9 cellular contexts compared by ENCODE assay signal in genomic region chr4:114132830-114133229, GRCh38.
DNase-seq lines count a peak whose midpoint lies in the region; ATAC-seq and TF ChIP-seq lines count a peak whose summit lies in the region.
"Had no signal": no experiment of that assay in that cellular context is flagged by ENCODE, and none has a peak within 500 bp of the region (broad histone marks: within the 10 kb centered on the region; RNA-seq: fewer than 3 reads in every experiment).

No MANE protein-coding gene starts in this region.

- H3K79me2 ChIP-seq in Loucy (ENCODE audit: insufficient read depth, low read length), result no peaks in the 10 kb centered on the region

- ATAC-seq in GM21367 (IDR thresholded peaks at IDR 0.05; ENCODE audit: unreplicated experiment), result peak; percentile 83
- no peak for ATAC-seq in HG03442 (IDR thresholded peaks at IDR 0.05; ENCODE audit: unreplicated experiment)
- ATAC-seq in GM21447 (IDR thresholded peaks at IDR 0.05; ENCODE audit: unreplicated experiment), result no peak

- no peak overlapping the region for H3K4me3 Mint-ChIP-seq in glutamatergic neuron (ENCODE audit: unreplicated experiment)
- H3K4me3 Mint-ChIP-seq: activated T-cell treated with anti-CD3 and anti-CD28 coated beads, Interleukin-2, amount 50 U/mL, for 4 hours had no signal

- H3K9me3 Mint-ChIP-seq in glutamatergic neuron (ENCODE audit: unreplicated experiment), result no peaks in the 10 kb centered on the region
- H3K9me3 Mint-ChIP-seq: activated T-cell treated with anti-CD3 and anti-CD28 coated beads, Interleukin-2, amount 50 U/mL, for 4 hours had no signal

- TF ChIP-seq CTCF in Loucy (conservative IDR thresholded peaks at IDR 0.05; ENCODE audit: low read length) (peak; percentile 66), glutamatergic neuron (IDR thresholded peaks at IDR 0.05; ENCODE audit: partially characterized antibody, unreplicated experiment) (peak; percentile 52), spleen (IDR thresholded peaks at IDR 0.05 in 8 of 11, conservative IDR thresholded peaks at IDR 0.05 in 3 of 11) (peak in 2 of 11 experiments; percentile 7 to 25), tibial artery (IDR thresholded peaks at IDR 0.05) (no peak)

- no peak overlapping the region for H3K9ac ChIP-seq in Loucy (ENCODE audit: low read depth, low read length, poor library complexity, severe bottlenecking)

- no peak for TF ChIP-seq POLR2A in spleen (IDR thresholded peaks at IDR 0.05)

- no peak overlapping the region for H3K4me3 ChIP-seq in Loucy (ENCODE audit: low read length, poor library complexity, severe bottlenecking)
- H3K4me3 ChIP-seq in spleen, result no peak overlapping the region
- H3K4me3 ChIP-seq in tibial artery, result no peak overlapping the region

- H3K27me3 ChIP-seq in Loucy (ENCODE audit: insufficient read depth, low read length, poor library complexity, severe bottlenecking) (no peaks in the 10 kb centered on the region), spleen (replicated peaks in 1 of 7) (no peaks in the 10 kb centered on the region), tibial artery (no peaks in the 10 kb centered on the region)

- H3K9me2 ChIP-seq in Loucy (replicated peaks; ENCODE audit: low read depth, low read length), result no peaks in the 10 kb centered on the region

- H3K36me3 ChIP-seq in Loucy (ENCODE audit: insufficient read depth, low read length) (no peaks in the 10 kb centered on the region), spleen (no peaks in the 10 kb centered on the region), tibial artery (no peaks in the 10 kb centered on the region)

- intact Hi-C loops in spleen (cut with DNase I; ENCODE audit: low total_unique reads) (no loop called here), tibial artery (cut with DNase I; ENCODE audit: low total_unique reads) (no loop called here)

- H3K4me1 ChIP-seq in Loucy (ENCODE audit: insufficient read depth, low read length, poor library complexity, severe bottlenecking) (peaks cover 16% of the 10 kb centered on the region), spleen (no peaks in the 10 kb centered on the region), tibial artery (no peaks in the 10 kb centered on the region)

- no peaks in the 10 kb centered on the region for H4K20me1 ChIP-seq in Loucy (ENCODE audit: insufficient read depth, low read length, poor library complexity, severe bottlenecking)

- no peaks in the 10 kb centered on the region for H3K4me1 Mint-ChIP-seq in glutamatergic neuron (ENCODE audit: low read depth, unreplicated experiment)

- H3K4me2 ChIP-seq in Loucy (ENCODE audit: low read depth, low read length, poor library complexity, severe bottlenecking), result no peak overlapping the region

- no peaks in the 10 kb centered on the region for H3F3A ChIP-seq in Loucy (ENCODE audit: low read depth)

- H3K27ac ChIP-seq in spleen, result no peak overlapping the region
- H3K27ac ChIP-seq in tibial artery, result no peak overlapping the region

- 51 to 89% (median 78%) methylated on average over 2 of the region's 2 CpGs for WGBS in spleen, 5 donors

- no peaks in the 10 kb centered on the region for H3K36me3 Mint-ChIP-seq in glutamatergic neuron (ENCODE audit: unreplicated experiment)

- H3K9me3 ChIP-seq in Loucy (ENCODE audit: insufficient read depth, low read depth, low read length), result no peaks in the 10 kb centered on the region
- no peaks in the 10 kb centered on the region for H3K9me3 ChIP-seq in spleen
- no peaks in the 10 kb centered on the region for H3K9me3 ChIP-seq in tibial artery

- DNase-seq in D341Med (ENCODE audit: low spot score) (peak; percentile 21), glutamatergic neuron (no peak), spleen (no peak), tibial artery (no peak)
- DNase-seq: activated T-cell treated with anti-CD3 and anti-CD28 coated beads, Interleukin-2, amount 50 U/mL, for 4 hours had no signal

- no peaks in the 10 kb centered on the region for H3K27me3 Mint-ChIP-seq in glutamatergic neuron (ENCODE audit: unreplicated experiment)

- no peak overlapping the region for H3K27ac Mint-ChIP-seq in glutamatergic neuron (ENCODE audit: unreplicated experiment)

- H2AFZ ChIP-seq in Loucy (ENCODE audit: low read length), result peak overlapping the region; percentile 64; the same call in 1 of the 2 replicates

Comparison
In these comparisons a context has a peak if more than half of its experiments do, and no peak if none do; other contexts are left out.
1. CTCF ChIP-seq: peak in Loucy (single experiment) and glutamatergic neuron (single experiment); none in tibial artery (0 of 2).